ENCODE assay signal across 13 cellular contexts in the genomic region with DNA sequence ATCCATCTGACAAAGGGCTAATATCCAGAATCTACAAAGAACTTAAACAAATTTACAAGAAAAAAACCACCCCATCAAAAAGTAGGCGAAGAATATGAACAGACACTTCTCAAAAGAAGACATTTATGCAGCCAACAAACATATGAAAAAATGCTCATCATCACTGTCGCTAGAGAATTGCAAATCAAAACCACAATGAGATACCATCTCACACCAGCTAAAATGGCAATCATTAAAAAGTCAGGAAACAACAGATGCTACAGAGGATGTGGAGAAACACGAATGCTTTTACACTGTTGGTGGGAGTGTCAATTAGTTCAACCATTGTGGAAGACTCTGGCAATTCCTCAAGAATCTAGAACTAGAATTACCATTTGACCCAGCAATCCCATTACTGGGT. TPM values are rescaled to one million over a fixed set of nuclear protein-coding genes. Genes with fewer than 3 reads are reported as not detected.
DNase-seq lines count a peak whose midpoint lies in the region; ATAC-seq lines count a peak whose summit lies in the region.
"Not testable (repeated sequence)": the region's sequence is repeated elsewhere in the genome, so short reads cannot be mapped to it uniquely, and the experiment has no call there.
"Had no signal": no experiment of that assay in that cellular context is flagged by ENCODE, and none has a peak within 500 bp of the region (broad histone marks: within the 10 kb centered on the region; RNA-seq: fewer than 3 reads in every experiment).

No MANE protein-coding gene starts in this region.

- H3K4me3 ChIP-seq in CD4-positive, CD25-positive, alpha-beta regulatory T cell (ENCODE audit: low read depth, low read length) = peak overlapping the region; percentile 3
- H3K4me3 ChIP-seq in naive thymus-derived CD4-positive, alpha-beta T cell (ENCODE audit: low read length) = not testable (repeated sequence)

- intact Hi-C loops in activated CD4-positive, alpha-beta memory T cell treated with anti-CD3 and anti-CD28 coated beads for 36 hours (cut with micrococcal nuclease); naive thymus-derived CD4-positive, alpha-beta T cell (cut with micrococcal nuclease): not testable (repeated sequence)

- H3K27me3 ChIP-seq in CD4-positive, CD25-positive, alpha-beta regulatory T cell (ENCODE audit: control insufficient read depth, insufficient read depth, low read length); naive thymus-derived CD4-positive, alpha-beta T cell (ENCODE audit: control insufficient read depth in 2 of 2, insufficient read depth in 2 of 2, low read length in 2 of 2): not testable (repeated sequence)

- peaks cover 0 to 12% (median 3%) of the 10 kb centered on the region in 7 donors for H3K9me3 Mint-ChIP-seq in CD4-positive, CD25-positive, alpha-beta regulatory T cell
- H3K9me3 Mint-ChIP-seq in T-helper 1 cell treated with Interleukin-12 subunit alpha and Interleukin-12 subunit beta and Interleukin-4 antibody, amounts not matched to agents 30 μg/mL and 1 μg/mL, for 36 hours = peaks cover 25% of the 10 kb centered on the region
- H3K9me3 Mint-ChIP-seq in activated CD4-positive, alpha-beta memory T cell treated with anti-CD3 and anti-CD28 coated beads for 36 hours = peaks cover 13% of the 10 kb centered on the region
- peaks cover 17 to 18% of the 10 kb centered on the region in 2 donors for H3K9me3 Mint-ChIP-seq in activated T-cell treated with anti-CD3 and anti-CD28 coated beads, Interleukin-2, amount 50 U/mL, for 72 hours
- peaks cover 22% of the 10 kb centered on the region for H3K9me3 Mint-ChIP-seq in activated naive CD8-positive, alpha-beta T cell treated with anti-CD3 and anti-CD28 coated beads, Interleukin-2, amount 50 U/mL, for 24 hours
- peaks cover 0 to 34% (median 15%) of the 10 kb centered on the region in 11 donors for H3K9me3 Mint-ChIP-seq in naive thymus-derived CD4-positive, alpha-beta T cell
- H3K9me3 Mint-ChIP-seq in stimulated activated naive CD8-positive, alpha-beta T cell treated with anti-CD3 and anti-CD28 coated beads, Interleukin-15, Interleukin-2, amounts not matched to agents 100 ng/mL and 50 ng/mL, for 24 hours = peaks cover 23% of the 10 kb centered on the region

- H3K27ac ChIP-seq in CD4-positive, CD25-positive, alpha-beta regulatory T cell (ENCODE audit: insufficient read depth, low read length, poor library complexity, severe bottlenecking) = peak overlapping the region; percentile 14
- H3K27ac ChIP-seq in naive thymus-derived CD4-positive, alpha-beta T cell (ENCODE audit: low read depth, low read length) = not testable (repeated sequence)

- peaks cover 32 to 67% (median 61%) of the 10 kb centered on the region in 4 donors for H3K4me1 Mint-ChIP-seq in CD4-positive, CD25-positive, alpha-beta regulatory T cell
- H3K4me1 Mint-ChIP-seq in T-helper 1 cell treated with Interleukin-12 subunit alpha and Interleukin-12 subunit beta and Interleukin-4 antibody, amounts not matched to agents 30 μg/mL and 1 μg/mL, for 36 hours (ENCODE audit: low read depth) = peaks cover 42% of the 10 kb centered on the region
- H3K4me1 Mint-ChIP-seq in activated CD4-positive, alpha-beta memory T cell treated with anti-CD3 and anti-CD28 coated beads for 36 hours (ENCODE audit: low read depth) = peaks cover 61% of the 10 kb centered on the region
- H3K4me1 Mint-ChIP-seq in activated T-cell treated with anti-CD3 and anti-CD28 coated beads, Interleukin-2, amount 50 U/mL, for 72 hours (ENCODE audit: low read depth) = peaks cover 41% of the 10 kb centered on the region
- peaks cover 52% of the 10 kb centered on the region for H3K4me1 Mint-ChIP-seq in activated naive CD8-positive, alpha-beta T cell treated with anti-CD3 and anti-CD28 coated beads, Interleukin-2, amount 50 U/mL, for 24 hours
- H3K4me1 Mint-ChIP-seq in naive thymus-derived CD4-positive, alpha-beta T cell = peaks cover 37 to 81% (median 69%) of the 10 kb centered on the region in 7 donors
- peaks cover 66% of the 10 kb centered on the region for H3K4me1 Mint-ChIP-seq in stimulated activated naive CD8-positive, alpha-beta T cell treated with anti-CD3 and anti-CD28 coated beads, Interleukin-15, Interleukin-2, amounts not matched to agents 100 ng/mL and 50 ng/mL, for 24 hours (ENCODE audit: low read depth)

- peak overlapping the region; percentile 55 to 65 (median 58) for H3K27ac Mint-ChIP-seq in CD4-positive, CD25-positive, alpha-beta regulatory T cell
- peak overlapping the region; percentile 6 for H3K27ac Mint-ChIP-seq in T-helper 1 cell treated with Interleukin-12 subunit alpha and Interleukin-12 subunit beta and Interleukin-4 antibody, amounts not matched to agents 30 μg/mL and 1 μg/mL, for 36 hours
- peak overlapping the region; percentile 66 for H3K27ac Mint-ChIP-seq in activated CD4-positive, alpha-beta memory T cell treated with anti-CD3 and anti-CD28 coated beads for 36 hours
- H3K27ac Mint-ChIP-seq in activated T-cell treated with anti-CD3 and anti-CD28 coated beads, Interleukin-2, amount 50 U/mL, for 72 hours = peak overlapping the region; percentile 64
- H3K27ac Mint-ChIP-seq in activated naive CD8-positive, alpha-beta T cell treated with anti-CD3 and anti-CD28 coated beads, Interleukin-2, amount 50 U/mL, for 24 hours = peak overlapping the region; percentile 5
- peak overlapping the region in 6 of 9 donors; percentile 6 to 65 (median 44) for H3K27ac Mint-ChIP-seq in naive thymus-derived CD4-positive, alpha-beta T cell
- peak overlapping the region; percentile 71 for H3K27ac Mint-ChIP-seq in stimulated activated naive CD8-positive, alpha-beta T cell treated with anti-CD3 and anti-CD28 coated beads, Interleukin-15, Interleukin-2, amounts not matched to agents 100 ng/mL and 50 ng/mL, for 24 hours

- not testable (repeated sequence) for H3K9me3 ChIP-seq in CD4-positive, CD25-positive, alpha-beta regulatory T cell (ENCODE audit: control insufficient read depth in 2 of 2, low read length in 2 of 2); naive thymus-derived CD4-positive, alpha-beta T cell (ENCODE audit: control insufficient read depth in 2 of 3, low read length in 3 of 3)

- not testable (repeated sequence) for H3K27me3 Mint-ChIP-seq in CD4-positive, CD25-positive, alpha-beta regulatory T cell; T-helper 1 cell treated with Interleukin-12 subunit alpha and Interleukin-12 subunit beta and Interleukin-4 antibody, amounts not matched to agents 30 μg/mL and 1 μg/mL, for 36 hours (ENCODE audit: low read depth); activated CD4-positive, alpha-beta memory T cell treated with anti-CD3 and anti-CD28 coated beads for 36 hours; activated T-cell treated with anti-CD3 and anti-CD28 coated beads, Interleukin-2, amount 50 U/mL, for 72 hours (ENCODE audit: low read depth); activated naive CD8-positive, alpha-beta T cell treated with anti-CD3 and anti-CD28 coated beads, Interleukin-2, amount 50 U/mL, for 24 hours; naive thymus-derived CD4-positive, alpha-beta T cell; stimulated activated naive CD8-positive, alpha-beta T cell treated with anti-CD3 and anti-CD28 coated beads, Interleukin-15, Interleukin-2, amounts not matched to agents 100 ng/mL and 50 ng/mL, for 24 hours

- H3K36me3 Mint-ChIP-seq in CD4-positive, CD25-positive, alpha-beta regulatory T cell = peaks cover 89% of the 10 kb centered on the region
- peaks cover 83% of the 10 kb centered on the region for H3K36me3 Mint-ChIP-seq in T-helper 1 cell treated with Interleukin-12 subunit alpha and Interleukin-12 subunit beta and Interleukin-4 antibody, amounts not matched to agents 30 μg/mL and 1 μg/mL, for 36 hours (ENCODE audit: low read depth)
- H3K36me3 Mint-ChIP-seq in activated CD4-positive, alpha-beta memory T cell treated with anti-CD3 and anti-CD28 coated beads for 36 hours = peaks cover 82% of the 10 kb centered on the region
- H3K36me3 Mint-ChIP-seq in activated T-cell treated with anti-CD3 and anti-CD28 coated beads, Interleukin-2, amount 50 U/mL, for 72 hours (ENCODE audit: insufficient read depth in 2 of 2) = peaks cover 48 to 65% of the 10 kb centered on the region in 2 donors
- H3K36me3 Mint-ChIP-seq in activated naive CD8-positive, alpha-beta T cell treated with anti-CD3 and anti-CD28 coated beads, Interleukin-2, amount 50 U/mL, for 24 hours (ENCODE audit: low read depth) = peaks cover 85% of the 10 kb centered on the region
- H3K36me3 Mint-ChIP-seq in naive thymus-derived CD4-positive, alpha-beta T cell = peaks cover 44 to 97% (median 83%) of the 10 kb centered on the region in 5 donors
- H3K36me3 Mint-ChIP-seq in stimulated activated naive CD8-positive, alpha-beta T cell treated with anti-CD3 and anti-CD28 coated beads, Interleukin-15, Interleukin-2, amounts not matched to agents 100 ng/mL and 50 ng/mL, for 24 hours (ENCODE audit: low read depth) = peaks cover 95% of the 10 kb centered on the region

- H3K36me3 ChIP-seq in CD4-positive, CD25-positive, alpha-beta regulatory T cell (ENCODE audit: control insufficient read depth, insufficient read depth, low read length) = peaks cover 63% of the 10 kb centered on the region
- peaks cover 15 to 40% (median 17%) of the 10 kb centered on the region in 3 experiments for H3K36me3 ChIP-seq in naive thymus-derived CD4-positive, alpha-beta T cell (ENCODE audit: control insufficient read depth in 2 of 3, insufficient read depth in 3 of 3, low read length in 3 of 3)

- peak overlapping the region; percentile 43 to 69 (median 51) for H3K4me3 Mint-ChIP-seq in CD4-positive, CD25-positive, alpha-beta regulatory T cell
- not testable (repeated sequence) for H3K4me3 Mint-ChIP-seq in T-helper 1 cell treated with Interleukin-12 subunit alpha and Interleukin-12 subunit beta and Interleukin-4 antibody, amounts not matched to agents 30 μg/mL and 1 μg/mL, for 36 hours; activated CD4-positive, alpha-beta memory T cell treated with anti-CD3 and anti-CD28 coated beads for 36 hours; activated naive CD8-positive, alpha-beta T cell treated with anti-CD3 and anti-CD28 coated beads, Interleukin-2, amount 50 U/mL, for 24 hours; stimulated activated naive CD8-positive, alpha-beta T cell treated with anti-CD3 and anti-CD28 coated beads, Interleukin-15, Interleukin-2, amounts not matched to agents 100 ng/mL and 50 ng/mL, for 24 hours
- H3K4me3 Mint-ChIP-seq in activated T-cell treated with anti-CD3 and anti-CD28 coated beads, Interleukin-2, amount 50 U/mL, for 72 hours = peak overlapping the region in 1 of 2 donors; percentile 83
- peak overlapping the region in 9 of 10 donors; percentile 2 to 62 (median 21) for H3K4me3 Mint-ChIP-seq in naive thymus-derived CD4-positive, alpha-beta T cell

- POLR2A ChIA-PET in activated CD4-positive, alpha-beta memory T cell treated with anti-CD3 and anti-CD28 coated beads for 36 hours (lab: Charles Lee); naive thymus-derived CD4-positive, alpha-beta T cell (lab: Charles Lee): not testable (repeated sequence)

- H3K4me1 ChIP-seq in CD4-positive, CD25-positive, alpha-beta regulatory T cell (ENCODE audit: control insufficient read depth, insufficient read depth, low read length, poor library complexity, severe bottlenecking); naive thymus-derived CD4-positive, alpha-beta T cell (ENCODE audit: control insufficient read depth in 2 of 2, insufficient read depth in 2 of 2, low read length in 2 of 2): not testable (repeated sequence)

- peak in 2 of 3 donors; percentile 20 to 28 for DNase-seq in CD4-positive, CD25-positive, alpha-beta regulatory T cell
- DNase-seq in GF-D8 (lab: John Stamatoyannopoulos, UW) = peak; percentile 37
- DNase-seq in activated CD4-positive, alpha-beta memory T cell treated with anti-CD3 and anti-CD28 coated beads for 36 hours; activated T-cell treated with anti-CD3 and anti-CD28 coated beads, Interleukin-2, amount 50 U/mL, for 72 hours; activated naive CD8-positive, alpha-beta T cell treated with anti-CD3 and anti-CD28 coated beads, Interleukin-2, amount 50 U/mL, for 24 hours: not testable (repeated sequence)
- peak in 3 of 9 donors; percentile 3 to 9 (median 7) for DNase-seq in naive thymus-derived CD4-positive, alpha-beta T cell

- ATAC-seq in CD4-positive, CD25-positive, alpha-beta regulatory T cell (ENCODE audit: low read depth in 2 of 2); activated T-cell treated with anti-CD3 and anti-CD28 coated beads, Interleukin-2, amount 50 U/mL, for 72 hours (replicated peaks in 1 of 2); activated naive CD8-positive, alpha-beta T cell treated with anti-CD3 and anti-CD28 coated beads, Interleukin-2, amount 50 U/mL, for 24 hours; naive thymus-derived CD4-positive, alpha-beta T cell: not testable (repeated sequence)

- CTCF ChIA-PET in activated CD4-positive, alpha-beta memory T cell treated with anti-CD3 and anti-CD28 coated beads for 36 hours (lab: Charles Lee); naive thymus-derived CD4-positive, alpha-beta T cell (lab: Charles Lee): not testable (repeated sequence)

RNA-seq across cellular contexts. Expression of a gene that starts 40.1 kb away (rescaled TPM):
- total RNA-seq in CD4-positive, CD25-positive, alpha-beta regulatory T cell = 0.49 TPM
- not detected for polyA plus RNA-seq in CD4-positive, CD25-positive, alpha-beta regulatory T cell
- under 1 TPM in 1 of 2 experiments, not detected in 1; 0.39 TPM for total RNA-seq in activated CD4-positive, alpha-beta memory T cell treated with anti-CD3 and anti-CD28 coated beads for 36 hours
- total RNA-seq in activated T-cell treated with anti-CD3 and anti-CD28 coated beads, Interleukin-2, amount 50 U/mL, for 72 hours = 1 to 10 TPM; 2.6 to 3.3 TPM
- total RNA-seq in naive thymus-derived CD4-positive, alpha-beta T cell = 1 to 10 TPM in 1 of 5 experiments, under 1 TPM in 3, not detected in 1; 0.61 to 1.5 (median 0.74) TPM
- polyA plus RNA-seq in naive thymus-derived CD4-positive, alpha-beta T cell = not detected
- total RNA-seq: A673, GM23338, H7 had no signal
- polyA plus RNA-seq: BJ, CD14-positive monocyte, GM23338 had no signal

Comparison
In these comparisons a context has a peak if more than half of its experiments do, and no peak if none do; other contexts are left out.
1. H3K27ac Mint-ChIP-seq: peak in every context shown above with its lines; median percentile 71 in stimulated activated naive CD8-positive, alpha-beta T cell treated with anti-CD3 and anti-CD28 coated beads, Interleukin-15, Interleukin-2, amounts not matched to agents 100 ng/mL and 50 ng/mL, for 24 hours; 66 in activated CD4-positive, alpha-beta memory T cell treated with anti-CD3 and anti-CD28 coated beads for 36 hours; 64 in activated T-cell treated with anti-CD3 and anti-CD28 coated beads, Interleukin-2, amount 50 U/mL, for 72 hours; 58 in CD4-positive, CD25-positive, alpha-beta regulatory T cell; 44 in naive thymus-derived CD4-positive, alpha-beta T cell; 6 in T-helper 1 cell treated with Interleukin-12 subunit alpha and Interleukin-12 subunit beta and Interleukin-4 antibody, amounts not matched to agents 30 μg/mL and 1 μg/mL, for 36 hours; 5 in activated naive CD8-positive, alpha-beta T cell treated with anti-CD3 and anti-CD28 coated beads, Interleukin-2, amount 50 U/mL, for 24 hours.